In genomic region chr17:74512624-74513084, GRCh38 we compare ENCODE assay signal across 7 cellular contexts. TPM values are rescaled to one million over a fixed set of nuclear protein-coding genes. Genes with fewer than 3 reads are reported as not detected.
A peak's percentile ranks its signal among the peaks of the same experiment; 100 is the strongest.
DNase-seq lines count a peak whose midpoint lies in the region; ATAC-seq and TF ChIP-seq lines count a peak whose summit lies in the region.

No MANE protein-coding gene starts in this region.

- TF ChIP-seq CTCF in endodermal cell (conservative IDR thresholded peaks at IDR 0.05): no peak

- H3K36me3 Mint-ChIP-seq in activated T-helper 2 cell treated with anti-CD3 and anti-CD28 coated beads, Interferon-gamma antibody, Interleukin-2, Interleukin-4, amounts not matched to agents 10 μg/mL and 5 μg/mL and 100 μg/mL, durations not matched to agents 14 hours and 24 hours and 36 hours (ENCODE audit: low read depth): peaks cover 10% of the 10 kb centered on the region
- H3K36me3 Mint-ChIP-seq in endodermal cell (ENCODE audit: low read depth): peaks cover 9% of the 10 kb centered on the region

- peaks cover 15% of the 10 kb centered on the region for H3K9me3 ChIP-seq in endodermal cell (ENCODE audit: control insufficient read depth, low read length)

- peak overlapping the region; percentile 97 for H3K27ac Mint-ChIP-seq in activated T-helper 2 cell treated with anti-CD3 and anti-CD28 coated beads, Interferon-gamma antibody, Interleukin-2, Interleukin-4, amounts not matched to agents 10 μg/mL and 5 μg/mL and 100 μg/mL, durations not matched to agents 14 hours and 24 hours and 36 hours
- H3K27ac Mint-ChIP-seq in endodermal cell: no peak overlapping the region

- H3K27ac ChIP-seq in endodermal cell (ENCODE audit: low read depth, low read length): no peak overlapping the region

- peaks cover 17% of the 10 kb centered on the region for H3K27me3 ChIP-seq in endodermal cell (ENCODE audit: control insufficient read depth, insufficient read depth, low read length, poor library complexity, severe bottlenecking)

- WGBS in endodermal cell (ENCODE audit: insufficient coverage in 1 of 2, insufficient read length in 1 of 2), 2 experiments: 85 to 98% methylated on average over 5 to 7 of the region's 7 CpGs

- peaks cover 10% of the 10 kb centered on the region for H3K27me3 Mint-ChIP-seq in activated T-helper 2 cell treated with anti-CD3 and anti-CD28 coated beads, Interferon-gamma antibody, Interleukin-2, Interleukin-4, amounts not matched to agents 10 μg/mL and 5 μg/mL and 100 μg/mL, durations not matched to agents 14 hours and 24 hours and 36 hours (ENCODE audit: low read depth)
- peaks cover 33% of the 10 kb centered on the region for H3K27me3 Mint-ChIP-seq in endodermal cell (ENCODE audit: insufficient read depth)

- H3K4me1 Mint-ChIP-seq in activated T-helper 2 cell treated with anti-CD3 and anti-CD28 coated beads, Interferon-gamma antibody, Interleukin-2, Interleukin-4, amounts not matched to agents 10 μg/mL and 5 μg/mL and 100 μg/mL, durations not matched to agents 14 hours and 24 hours and 36 hours (ENCODE audit: low read depth): peaks cover 38% of the 10 kb centered on the region
- no peaks in the 10 kb centered on the region for H3K4me1 Mint-ChIP-seq in endodermal cell

- ATAC-seq in GM19043 (IDR thresholded peaks at IDR 0.05; ENCODE audit: low read depth, unreplicated experiment) (peak; percentile 61), HG03175 (IDR thresholded peaks at IDR 0.05; ENCODE audit: unreplicated experiment) (peak; percentile 70)

- no peak overlapping the region for H3K4me3 ChIP-seq in endodermal cell (ENCODE audit: low read length)

- H3K4me1 ChIP-seq in endodermal cell (ENCODE audit: control insufficient read depth, insufficient read depth, low read length): no peaks in the 10 kb centered on the region

- H3K9me3 Mint-ChIP-seq in activated T-helper 2 cell treated with anti-CD3 and anti-CD28 coated beads, Interferon-gamma antibody, Interleukin-2, Interleukin-4, amounts not matched to agents 10 μg/mL and 5 μg/mL and 100 μg/mL, durations not matched to agents 14 hours and 24 hours and 36 hours: peaks cover 13% of the 10 kb centered on the region
- H3K9me3 Mint-ChIP-seq in endodermal cell: peaks cover 19% of the 10 kb centered on the region

- peak overlapping the region; percentile 50 for H3K4me3 Mint-ChIP-seq in activated T-helper 2 cell treated with anti-CD3 and anti-CD28 coated beads, Interferon-gamma antibody, Interleukin-2, Interleukin-4, amounts not matched to agents 10 μg/mL and 5 μg/mL and 100 μg/mL, durations not matched to agents 14 hours and 24 hours and 36 hours (ENCODE audit: low read depth)
- no peak overlapping the region for H3K4me3 Mint-ChIP-seq in endodermal cell

- intact Hi-C loops in activated T-helper 2 cell treated with anti-CD3 and anti-CD28 coated beads, Interferon-gamma antibody, Interleukin-2, Interleukin-4, amounts not matched to agents 10 μg/mL and 5 μg/mL and 100 μg/mL, durations not matched to agents 14 hours and 24 hours and 36 hours (cut with micrococcal nuclease): loop anchor here (5.0 kb wide), 1 partner anchor 230 kb away; no protein-coding TSS in a partner anchor

- no peak overlapping the region for H3K9ac ChIP-seq in endodermal cell (ENCODE audit: extremely low read depth, low read length, poor library complexity, severe bottlenecking)

- no peaks in the 10 kb centered on the region for H3K36me3 ChIP-seq in endodermal cell (ENCODE audit: control insufficient read depth, insufficient read depth, low read length)

- no peak for DNase-seq in activated T-helper 2 cell treated with anti-CD3 and anti-CD28 coated beads, Interferon-gamma antibody, Interleukin-2, Interleukin-4, amounts not matched to agents 10 μg/mL and 5 μg/mL and 100 μg/mL, durations not matched to agents 14 hours and 24 hours and 36 hours (ENCODE audit: low spot score)
- DNase-seq in stimulated activated CD4-positive, alpha-beta T cell treated with anti-CD3 and anti-CD28 coated beads, Interleukin-15, amount 100 ng/mL, for 48 hours (ENCODE audit: low read depth in 2 of 2): peak; percentile 50 to 56
- DNase-seq in endodermal cell: no peak
- DNase-seq in NCI-H1417 treated with DMSO at 0.1 percent for 48 hours (lab: John Stamatoyannopoulos, UW): no peak
- no peak for DNase-seq in COR-L47 (lab: John Stamatoyannopoulos, UW)

RNA-seq across cellular contexts. Expression of gene CD300LB, which starts 18.6 kb away (rescaled TPM):
- total RNA-seq in activated T-helper 2 cell treated with anti-CD3 and anti-CD28 coated beads, Interferon-gamma antibody, Interleukin-2, Interleukin-4, amounts not matched to agents 10 μg/mL and 5 μg/mL and 100 μg/mL, durations not matched to agents 14 hours and 24 hours and 36 hours: not detected in 2 replicates
- total RNA-seq in endodermal cell: not detected
- not detected for polyA plus RNA-seq in endodermal cell (2013, experiment 1 of 2)
- polyA plus RNA-seq in endodermal cell (2013, experiment 2 of 2): not detected

RNA-seq across cellular contexts. Expression of gene CD300C, which starts 33.3 kb away (rescaled TPM):
- 0.32 TPM in 1 of 2 replicates, not detected in the other for total RNA-seq in activated T-helper 2 cell treated with anti-CD3 and anti-CD28 coated beads, Interferon-gamma antibody, Interleukin-2, Interleukin-4, amounts not matched to agents 10 μg/mL and 5 μg/mL and 100 μg/mL, durations not matched to agents 14 hours and 24 hours and 36 hours
- not detected for total RNA-seq in endodermal cell
- polyA plus RNA-seq in endodermal cell (2013, experiment 1 of 2): not detected
- polyA plus RNA-seq in endodermal cell (2013, experiment 2 of 2): not detected

RNA-seq across cellular contexts. Expression of gene CD300A, which starts 46.2 kb away (rescaled TPM):
- total RNA-seq in activated T-helper 2 cell treated with anti-CD3 and anti-CD28 coated beads, Interferon-gamma antibody, Interleukin-2, Interleukin-4, amounts not matched to agents 10 μg/mL and 5 μg/mL and 100 μg/mL, durations not matched to agents 14 hours and 24 hours and 36 hours: 16.6 and 16.7 TPM in 2 replicates
- total RNA-seq in endodermal cell: not detected
- not detected for polyA plus RNA-seq in endodermal cell (2013, experiment 1 of 2)
- not detected for polyA plus RNA-seq in endodermal cell (2013, experiment 2 of 2)

RNA-seq across cellular contexts. Expression of gene CD300H, which starts 54.7 kb away (rescaled TPM):
- not detected in 2 replicates for total RNA-seq in activated T-helper 2 cell treated with anti-CD3 and anti-CD28 coated beads, Interferon-gamma antibody, Interleukin-2, Interleukin-4, amounts not matched to agents 10 μg/mL and 5 μg/mL and 100 μg/mL, durations not matched to agents 14 hours and 24 hours and 36 hours
- total RNA-seq in endodermal cell: not detected
- polyA plus RNA-seq in endodermal cell (2013, experiment 1 of 2): not detected
- polyA plus RNA-seq in endodermal cell (2013, experiment 2 of 2): not detected

Comparison
In these comparisons a context has a peak if more than half of its experiments do, and no peak if none do; other contexts are left out.
1. DNase-seq: peak in stimulated activated CD4-positive, alpha-beta T cell treated with anti-CD3 and anti-CD28 coated beads, Interleukin-15, amount 100 ng/mL, for 48 hours (2 of 2); none in activated T-helper 2 cell treated with anti-CD3 and anti-CD28 coated beads, Interferon-gamma antibody, Interleukin-2, Interleukin-4, amounts not matched to agents 10 μg/mL and 5 μg/mL and 100 μg/mL, durations not matched to agents 14 hours and 24 hours and 36 hours (single experiment), endodermal cell (single experiment), NCI-H1417 treated with DMSO at 0.1 percent for 48 hours (single experiment) and COR-L47 (single experiment).
2. RNA of gene CD300A, which starts 46.2 kb away (total RNA-seq): 16.6 to 16.7 TPM in activated T-helper 2 cell treated with anti-CD3 and anti-CD28 coated beads, Interferon-gamma antibody, Interleukin-2, Interleukin-4, amounts not matched to agents 10 μg/mL and 5 μg/mL and 100 μg/mL, durations not matched to agents 14 hours and 24 hours and 36 hours; not detected in endodermal cell; every median in the first group is over 10 times any median in the second.